19 cellular contexts compared by ENCODE assay signal in genomic region chr2:48228345-48228684, GRCh38.
DNase-seq lines count a peak whose midpoint lies in the region; ATAC-seq lines count a peak whose summit lies in the region.
"Had no signal": no experiment of that assay in that cellular context is flagged by ENCODE, and none has a peak within 500 bp of the region (broad histone marks: within the 10 kb centered on the region; RNA-seq: fewer than 3 reads in every experiment).

No MANE protein-coding gene starts in this region.

- peak overlapping the region; percentile 79 for H3K27ac Mint-ChIP-seq in dendritic cell treated with granulocyte-macrophage colony-stimulating factor and Interleukin-4, amounts not matched to agents 40 ng/mL and 50 ng/mL, for 4 days
- H3K27ac Mint-ChIP-seq: activated CD4-positive, alpha-beta memory T cell treated with anti-CD3 and anti-CD28 coated beads, Interleukin-2, amount 10 ng/mL, durations not matched to agents 7 days and 5 days; activated naive CD4-positive, alpha-beta T cell treated with anti-CD3 and anti-CD28 coated beads, Interleukin-2, amount 50 U/mL, for 72 hours; T-helper 1 cell treated with Interleukin-12 subunit alpha and Interleukin-12 subunit beta and Interleukin-4 antibody, amounts not matched to agents 30 μg/mL and 1 μg/mL, for 36 hours had no signal

- intact Hi-C loops in dendritic cell treated with granulocyte-macrophage colony-stimulating factor and Interleukin-4, amounts not matched to agents 40 ng/mL and 50 ng/mL, for 4 days (cut with micrococcal nuclease) = loop anchor here (5.0 to 10.0 kb wide), 2 partner anchors 36 to 196 kb away; no protein-coding TSS in a partner anchor

- no peak overlapping the region for H3K4me3 Mint-ChIP-seq in dendritic cell treated with granulocyte-macrophage colony-stimulating factor and Interleukin-4, amounts not matched to agents 40 ng/mL and 50 ng/mL, for 4 days
- H3K4me3 Mint-ChIP-seq: activated CD4-positive, alpha-beta memory T cell treated with anti-CD3 and anti-CD28 coated beads, Interleukin-2, amount 10 ng/mL, durations not matched to agents 7 days and 5 days; activated T-cell treated with anti-CD3 and anti-CD28 coated beads, Interleukin-2, amount 50 U/mL, for 4 hours; T-helper 1 cell treated with Interleukin-12 subunit alpha and Interleukin-12 subunit beta and Interleukin-4 antibody, amounts not matched to agents 30 μg/mL and 1 μg/mL, for 36 hours had no signal

- H3K4me1 Mint-ChIP-seq in dendritic cell treated with granulocyte-macrophage colony-stimulating factor and Interleukin-4, amounts not matched to agents 40 ng/mL and 50 ng/mL, for 4 days (ENCODE audit: low read depth) = peaks cover 21% of the 10 kb centered on the region

- no peaks in the 10 kb centered on the region for H3K27me3 Mint-ChIP-seq in dendritic cell treated with granulocyte-macrophage colony-stimulating factor and Interleukin-4, amounts not matched to agents 40 ng/mL and 50 ng/mL, for 4 days
- H3K27me3 Mint-ChIP-seq: activated CD4-positive, alpha-beta memory T cell treated with anti-CD3 and anti-CD28 coated beads, Interleukin-2, amount 10 ng/mL, durations not matched to agents 7 days and 5 days had no signal

- no peaks in the 10 kb centered on the region for H3K36me3 Mint-ChIP-seq in dendritic cell treated with granulocyte-macrophage colony-stimulating factor and Interleukin-4, amounts not matched to agents 40 ng/mL and 50 ng/mL, for 4 days (ENCODE audit: low read depth)
- H3K36me3 Mint-ChIP-seq: activated naive CD4-positive, alpha-beta T cell treated with anti-CD3 and anti-CD28 coated beads, Interleukin-2, amount 50 U/mL, for 72 hours had no signal

- H3K9me3 Mint-ChIP-seq in dendritic cell treated with granulocyte-macrophage colony-stimulating factor and Interleukin-4, amounts not matched to agents 40 ng/mL and 50 ng/mL, for 4 days = no peaks in the 10 kb centered on the region
- H3K9me3 Mint-ChIP-seq: activated T-cell treated with anti-CD3 and anti-CD28 coated beads, Interleukin-2, amount 50 U/mL, for 4 hours had no signal

- peak; percentile 39 for ATAC-seq in GM18498 (IDR thresholded peaks at IDR 0.05; ENCODE audit: unreplicated experiment)
- peak; percentile 45 for ATAC-seq in GM19452 (IDR thresholded peaks at IDR 0.05; ENCODE audit: unreplicated experiment)
- ATAC-seq in HG02884 (IDR thresholded peaks at IDR 0.05; ENCODE audit: unreplicated experiment) = peak; percentile 47
- no peak for ATAC-seq in HG03108 (IDR thresholded peaks at IDR 0.05; ENCODE audit: unreplicated experiment)
- ATAC-seq: activated naive CD4-positive, alpha-beta T cell treated with anti-CD3 and anti-CD28 coated beads, Interleukin-2, amount 50 U/mL, for 72 hours; activated T-cell treated with anti-CD3 and anti-CD28 coated beads, Interleukin-2, amount 50 U/mL, for 4 hours; body of pancreas; gastroesophageal sphincter had no signal

- DNase-seq in OCI-M1 (lab: John Stamatoyannopoulos, UW) = no peak
- no peak for DNase-seq in NCI-H146 (lab: John Stamatoyannopoulos, UW)
- DNase-seq in HPDE6-E6E7 (ENCODE audit: extremely low spot score) = no peak
- DNase-seq: activated CD4-positive, alpha-beta memory T cell treated with anti-CD3 and anti-CD28 coated beads, Interleukin-2, amount 10 ng/mL, durations not matched to agents 7 days and 5 days; activated T-cell treated with anti-CD3 and anti-CD28 coated beads, Interleukin-2, amount 50 U/mL, for 4 hours; body of pancreas; EL; GOT3; left ventricle myocardium superior; NCI-H187; SHP77 treated with DMSO at 0.1 percent for 48 hours had no signal
